In the genomic region with DNA sequence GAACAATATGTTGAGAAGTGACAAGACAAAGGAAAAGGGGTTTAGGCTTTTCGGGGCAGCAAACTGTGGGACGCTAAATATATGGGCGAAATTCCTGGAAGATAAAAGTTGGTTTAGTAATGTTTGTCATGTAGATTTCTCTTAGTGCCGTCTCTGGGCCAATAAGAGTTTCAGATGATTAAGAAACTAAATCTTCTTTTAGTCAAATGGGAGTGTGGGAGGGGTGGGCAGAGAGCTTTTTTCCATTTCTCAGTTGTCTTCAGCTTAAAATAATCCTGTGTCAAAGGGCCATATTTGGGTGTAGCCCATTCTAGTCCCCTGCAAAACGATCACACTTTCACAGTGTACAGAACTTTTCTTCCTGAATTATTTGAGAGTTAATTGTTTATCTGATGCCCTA, we compare ENCODE assay signal across 14 cellular contexts. TPM values are rescaled to one million over a fixed set of nuclear protein-coding genes. Genes with fewer than 3 reads are reported as not detected.
DNase-seq lines count a peak whose midpoint lies in the region; ATAC-seq and TF ChIP-seq lines count a peak whose summit lies in the region.
"Had no signal": no experiment of that assay in that cellular context is flagged by ENCODE, and none has a peak within 500 bp of the region (broad histone marks: within the 10 kb centered on the region; RNA-seq: fewer than 3 reads in every experiment).

No MANE protein-coding gene starts in this region.

- peak; percentile 15 for DNase-seq in stimulated activated CD4-positive, alpha-beta T cell treated with anti-CD3 and anti-CD28 coated beads, Interleukin-15, amount 100 ng/mL, for 24 hours
- DNase-seq in stimulated activated CD4-positive, alpha-beta T cell treated with anti-CD3 and anti-CD28 coated beads, Interleukin-2, amount 100 ng/mL, for 24 hours, result no peak
- no peak for DNase-seq in activated T-helper 1 cell treated with anti-CD3 and anti-CD28 coated beads, Interleukin-12 subunit alpha, Interleukin-12 subunit beta, Interleukin-2, Interleukin-4 antibody, amounts not matched to agents 30 ng/mL and 10 ng/mL and 1 ng/mL, durations not matched to agents 14 hours and 24 hours and 36 hours (ENCODE audit: low spot score)
- DNase-seq in superior temporal gyrus (ENCODE audit: extremely low spot score) (peak; percentile 4), RPMI8226 (no peak), HEK293T (ENCODE audit: extremely low spot score) (no peak)
- DNase-seq: activated CD4-positive, CD25-positive, alpha-beta regulatory T cell treated with anti-CD3 and anti-CD28 coated beads, Interleukin-2, amount 50 U/mL, for 72 hours; aorta; cerebellar nuclear complex; NCI-H187; Right ventricle myocardium superior; T-helper 9 cell had no signal

- peak overlapping the region; percentile 89 for H3K27ac Mint-ChIP-seq in activated T-helper 1 cell treated with anti-CD3 and anti-CD28 coated beads, Interleukin-12 subunit alpha, Interleukin-12 subunit beta, Interleukin-2, Interleukin-4 antibody, amounts not matched to agents 30 ng/mL and 10 ng/mL and 1 ng/mL, durations not matched to agents 14 hours and 24 hours and 36 hours

- peak overlapping the region; percentile 4 for H3K4me3 Mint-ChIP-seq in activated T-helper 1 cell treated with anti-CD3 and anti-CD28 coated beads, Interleukin-12 subunit alpha, Interleukin-12 subunit beta, Interleukin-2, Interleukin-4 antibody, amounts not matched to agents 30 ng/mL and 10 ng/mL and 1 ng/mL, durations not matched to agents 14 hours and 24 hours and 36 hours

- H3K27me3 Mint-ChIP-seq in activated T-helper 1 cell treated with anti-CD3 and anti-CD28 coated beads, Interleukin-12 subunit alpha, Interleukin-12 subunit beta, Interleukin-2, Interleukin-4 antibody, amounts not matched to agents 30 ng/mL and 10 ng/mL and 1 ng/mL, durations not matched to agents 14 hours and 24 hours and 36 hours (ENCODE audit: insufficient read depth), result no peaks in the 10 kb centered on the region

- intact Hi-C loops in activated T-helper 1 cell treated with anti-CD3 and anti-CD28 coated beads, Interleukin-12 subunit alpha, Interleukin-12 subunit beta, Interleukin-2, Interleukin-4 antibody, amounts not matched to agents 30 ng/mL and 10 ng/mL and 1 ng/mL, durations not matched to agents 14 hours and 24 hours and 36 hours (cut with micrococcal nuclease), result loop anchor here (1.0 to 2.0 kb wide), 4 partner anchors 14 to 68 kb away; no protein-coding TSS in a partner anchor

- no peaks in the 10 kb centered on the region for H3K9me3 Mint-ChIP-seq in activated T-helper 1 cell treated with anti-CD3 and anti-CD28 coated beads, Interleukin-12 subunit alpha, Interleukin-12 subunit beta, Interleukin-2, Interleukin-4 antibody, amounts not matched to agents 30 ng/mL and 10 ng/mL and 1 ng/mL, durations not matched to agents 14 hours and 24 hours and 36 hours

- CTCF ChIA-PET in HEK293T (lab: Yijun Ruan, JAX), result no interaction called here

- peaks cover 76% of the 10 kb centered on the region for H3K4me1 Mint-ChIP-seq in activated T-helper 1 cell treated with anti-CD3 and anti-CD28 coated beads, Interleukin-12 subunit alpha, Interleukin-12 subunit beta, Interleukin-2, Interleukin-4 antibody, amounts not matched to agents 30 ng/mL and 10 ng/mL and 1 ng/mL, durations not matched to agents 14 hours and 24 hours and 36 hours (ENCODE audit: low read depth)

- POLR2A ChIA-PET in HEK293T (lab: Yijun Ruan, JAX), result no interaction called here

- ATAC-seq in HG02852 (IDR thresholded peaks at IDR 0.05; ENCODE audit: unreplicated experiment) (peak; percentile 55), SK-N-SH treated with all-trans-retinoic acid at 6 μM for 48 hours (no peak)

- H3K36me3 Mint-ChIP-seq in activated T-helper 1 cell treated with anti-CD3 and anti-CD28 coated beads, Interleukin-12 subunit alpha, Interleukin-12 subunit beta, Interleukin-2, Interleukin-4 antibody, amounts not matched to agents 30 ng/mL and 10 ng/mL and 1 ng/mL, durations not matched to agents 14 hours and 24 hours and 36 hours (ENCODE audit: low read depth), result peaks cover 49% of the 10 kb centered on the region

TF ChIP-seq in SK-N-SH treated with all-trans-retinoic acid at 6 μM for 48 hours, 23 proteins besides CTCF, POLR2A, EP300 and RAD21:
- TF ChIP-seq ESRRG (CRISPR knock-in tag; IDR thresholded peaks at IDR 0.05), result no peak
- no peak for TF ChIP-seq ARNTL (CRISPR knock-in tag; IDR thresholded peaks at IDR 0.05; ENCODE audit: borderline replicate concordance, low read depth)
- TF ChIP-seq PPARA (CRISPR knock-in tag; IDR thresholded peaks at IDR 0.05; ENCODE audit: borderline replicate concordance), result no peak

TF ChIP-seq in HEK293T, 16 proteins besides CTCF, POLR2A, EP300 and RAD21:
- no peak for TF ChIP-seq SP1 (IDR thresholded peaks at IDR 0.05)
- no peak for TF ChIP-seq FOXK2 (IDR thresholded peaks at IDR 0.05)
- no peak for TF ChIP-seq PKNOX1 (IDR thresholded peaks at IDR 0.05)
- TF ChIP-seq FOXA1 (IDR thresholded peaks at IDR 0.05), result no peak
- no peak for TF ChIP-seq BHLHE40 (IDR thresholded peaks at IDR 0.05; ENCODE audit: borderline replicate concordance)
- no peak for TF ChIP-seq LEF1 (IDR thresholded peaks at IDR 0.05; ENCODE audit: borderline replicate concordance)
- TF ChIP-seq CTBP1 (IDR thresholded peaks at IDR 0.05; ENCODE audit: borderline replicate concordance), result no peak
- TF ChIP-seq ZNF384 (IDR thresholded peaks at IDR 0.05), result no peak
- TF ChIP-seq SUZ12 (IDR thresholded peaks at IDR 0.05), result no peak

RNA-seq across cellular contexts. Expression of gene FUT8, which starts 41.6 kb away (rescaled TPM):
- total RNA-seq in activated T-helper 1 cell treated with anti-CD3 and anti-CD28 coated beads, Interleukin-12 subunit alpha, Interleukin-12 subunit beta, Interleukin-2, Interleukin-4 antibody, amounts not matched to agents 30 ng/mL and 10 ng/mL and 1 ng/mL, durations not matched to agents 14 hours and 24 hours and 36 hours, result 181 and 182 TPM in 2 replicates

Comparison
In these comparisons a context has a peak if more than half of its experiments do, and no peak if none do; other contexts are left out.
1. DNase-seq: peak in stimulated activated CD4-positive, alpha-beta T cell treated with anti-CD3 and anti-CD28 coated beads, Interleukin-15, amount 100 ng/mL, for 24 hours (single experiment) and superior temporal gyrus (single experiment); none in stimulated activated CD4-positive, alpha-beta T cell treated with anti-CD3 and anti-CD28 coated beads, Interleukin-2, amount 100 ng/mL, for 24 hours (0 of 2), activated T-helper 1 cell treated with anti-CD3 and anti-CD28 coated beads, Interleukin-12 subunit alpha, Interleukin-12 subunit beta, Interleukin-2, Interleukin-4 antibody, amounts not matched to agents 30 ng/mL and 10 ng/mL and 1 ng/mL, durations not matched to agents 14 hours and 24 hours and 36 hours (single experiment), RPMI8226 (single experiment) and HEK293T (single experiment).